10 cellular contexts compared by ENCODE assay signal in genomic region chr1:67618285-67619018, GRCh38.
A peak's percentile ranks its signal among the peaks of the same experiment; 100 is the strongest.
DNase-seq lines count a peak whose midpoint lies in the region; ATAC-seq and TF ChIP-seq lines count a peak whose summit lies in the region.
"Had no signal": no experiment of that assay in that cellular context is flagged by ENCODE, and none has a peak within 500 bp of the region (broad histone marks: within the 10 kb centered on the region; RNA-seq: fewer than 3 reads in every experiment).

No MANE protein-coding gene starts in this region.

- TF ChIP-seq CTCF in BJ (IDR thresholded peaks at IDR 0.05; ENCODE audit: insufficient read depth, low read depth, low read length) (no peak), GM10248 (IDR thresholded peaks at IDR 0.05; ENCODE audit: control extremely low read depth, extremely low read depth, low read depth, missing control alignments) (no peak)

- peak; percentile 80 for DNase-seq in BJ (ENCODE audit: low read depth)
- peak in 39 of 58 donors; percentile 5 to 84 (median 26) for DNase-seq in anterior cingulate cortex (lab: John Stamatoyannopoulos, UW)
- peak; percentile 48 for DNase-seq in Right ventricle myocardium superior
- peak; percentile 89 for DNase-seq in posterior vena cava (ENCODE audit: low spot score)
- no peak for DNase-seq in NK-92 treated with Interleukin-12 subunit alpha and Interleukin-12 subunit beta, amount 100 ng/mL, for 24 hours (lab: John Stamatoyannopoulos, UW)
- DNase-seq in GM10248 (ENCODE audit: extremely low spot score): no peak
- DNase-seq: activated CD8-positive, alpha-beta memory T cell treated with anti-CD3 and anti-CD28 coated beads, Interleukin-2, amount 10 ng/mL, durations not matched to agents 7 days and 5 days; NCI-H524 treated with DMSO at 0.1 percent for 48 hours had no signal

- ATAC-seq in Right ventricle myocardium superior (ENCODE audit: poor library complexity) (peak; percentile 84), GM21515 (IDR thresholded peaks at IDR 0.05; ENCODE audit: unreplicated experiment) (no peak), HG03095 (IDR thresholded peaks at IDR 0.05; ENCODE audit: unreplicated experiment) (no peak)
- ATAC-seq: activated CD8-positive, alpha-beta memory T cell treated with anti-CD3 and anti-CD28 coated beads, Interleukin-2, amount 10 ng/mL, durations not matched to agents 7 days and 5 days had no signal

- H3K36me3 ChIP-seq in BJ (ENCODE audit: control insufficient read depth, insufficient read depth, low read length): no peaks in the 10 kb centered on the region

- H3K4me3 ChIP-seq in BJ (ENCODE audit: low read depth, low read length): no peak overlapping the region

- intact Hi-C loops in Right ventricle myocardium superior (cut with DNase I): no loop called here
- intact Hi-C loops in posterior vena cava (cut with DNase I): no loop called here

- H3K27me3 ChIP-seq in BJ (ENCODE audit: control insufficient read depth, insufficient read depth, low read length): no peaks in the 10 kb centered on the region

- POLR2A ChIA-PET in BJ (lab: Charles Lee) (interaction anchor here (0.6 kb wide), 2 partner anchors 57 to 68 kb away, joined by 3 read pairs; no protein-coding TSS in a partner anchor), GM10248 (lab: Yijun Ruan, JAX) (no interaction called here)

- CTCF ChIA-PET in BJ (lab: Yijun Ruan, JAX): interaction anchor here (0.8 to 1.7 kb wide), 7 partner anchors 8 to 86 kb away, joined by 3 to 6 read pairs (median 4); partner anchors contain the start of gene GADD45A
- CTCF ChIA-PET in GM10248 (lab: Yijun Ruan, JAX): interaction anchor here (1.0 kb wide), 1 partner anchor 29 kb away, joined by 3 read pairs; no protein-coding TSS in a partner anchor

Comparison
In these comparisons a context has a peak if more than half of its experiments do, and no peak if none do; other contexts are left out.
1. DNase-seq: peak in BJ (single experiment), anterior cingulate cortex (39 of 58), Right ventricle myocardium superior (single experiment) and posterior vena cava (single experiment); none in NK-92 treated with Interleukin-12 subunit alpha and Interleukin-12 subunit beta, amount 100 ng/mL, for 24 hours (single experiment) and GM10248 (single experiment).